Comparison of ENCODE assay signal across 8 cellular contexts in the genomic region with DNA sequence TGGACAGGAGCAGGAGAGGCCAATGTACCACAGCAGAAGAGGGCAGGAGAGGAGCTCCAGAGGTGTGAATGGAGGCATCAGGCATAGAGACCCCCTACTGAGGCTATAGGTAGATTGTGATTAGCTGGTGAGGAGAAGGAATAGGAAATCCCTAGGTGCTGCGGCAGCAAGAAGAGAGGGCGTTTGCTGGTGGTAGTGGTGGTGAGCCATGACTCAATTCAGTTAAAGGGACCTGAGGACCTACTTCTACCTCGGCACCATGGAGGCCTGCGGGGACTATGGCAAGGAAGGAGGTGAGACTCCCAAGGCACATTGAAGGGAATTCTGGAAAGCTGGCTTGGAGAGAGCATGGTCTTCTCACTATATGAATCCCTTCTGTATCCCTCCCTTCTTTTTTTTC. TPM values are rescaled to one million over a fixed set of nuclear protein-coding genes. Genes with fewer than 3 reads are reported as not detected.
DNase-seq lines count a peak whose midpoint lies in the region; ATAC-seq and TF ChIP-seq lines count a peak whose summit lies in the region.
"Not testable (repeated sequence)": the region's sequence is repeated elsewhere in the genome, so short reads cannot be mapped to it uniquely, and the experiment has no call there.

No MANE protein-coding gene starts in this region.

- not testable (repeated sequence) for H3K4me3 ChIP-seq in HUES48 (ENCODE audit: low read depth, low read length); gastroesophageal sphincter; mesenchymal stem cell (ENCODE audit: insufficient read depth in 1 of 2, low read depth in 1 of 2, low read length in 2 of 2); skeletal muscle satellite cell (ENCODE audit: low read length); urinary bladder (ENCODE audit: low read depth, low read length)

- H3K27ac ChIP-seq in HUES48 (ENCODE audit: low read depth, low read length) = peak overlapping the region; percentile 47
- H3K27ac ChIP-seq in gastroesophageal sphincter = peak overlapping the region in 3 of 4 donors; percentile 60 to 79 (median 71)
- H3K27ac ChIP-seq in mesenchymal stem cell (ENCODE audit: low read length, poor library complexity, severe bottlenecking) = peak overlapping the region; percentile 84
- H3K27ac ChIP-seq in urinary bladder (ENCODE audit: low read depth) = peak overlapping the region; percentile 0

- H2AFZ ChIP-seq in mesenchymal stem cell (ENCODE audit: low read depth, low read length) = not testable (repeated sequence)

- peak overlapping the region; percentile 36 for H2AK5ac ChIP-seq in mesenchymal stem cell (ENCODE audit: low read length, severe bottlenecking)

- H3K23ac ChIP-seq in mesenchymal stem cell (ENCODE audit: low read length in 2 of 2) = not testable (repeated sequence)

- not testable (repeated sequence) for H2BK120ac ChIP-seq in mesenchymal stem cell (ENCODE audit: low read depth, low read length)

- TF ChIP-seq CTCF in CD14-positive monocyte (IDR thresholded peaks at IDR 0.05); chondrocyte (IDR thresholded peaks at IDR 0.05); gastroesophageal sphincter (IDR thresholded peaks at IDR 0.05): not testable (repeated sequence)

- CTCF ChIA-PET in activated CD4-positive, alpha-beta memory T cell treated with anti-CD3 and anti-CD28 coated beads for 36 hours (lab: Charles Lee) = not testable (repeated sequence)

- ATAC-seq in gastroesophageal sphincter = not testable (repeated sequence)

- H2BK5ac ChIP-seq in mesenchymal stem cell (ENCODE audit: low read depth, low read length, poor library complexity, severe bottlenecking) = not testable (repeated sequence)

- H3K4me1 Mint-ChIP-seq in CD14-positive monocyte = peaks cover 20% of the 10 kb centered on the region
- H3K4me1 Mint-ChIP-seq in activated CD4-positive, alpha-beta memory T cell treated with anti-CD3 and anti-CD28 coated beads for 36 hours (ENCODE audit: low read depth) = peaks cover 28% of the 10 kb centered on the region
- peaks cover 32% of the 10 kb centered on the region for H3K4me1 Mint-ChIP-seq in chondrocyte (ENCODE audit: low read depth)

- H3K4ac ChIP-seq in mesenchymal stem cell (ENCODE audit: low read depth in 1 of 2, low read length in 2 of 2) = not testable (repeated sequence)

- H3K9me3 ChIP-seq in HUES48 (ENCODE audit: control insufficient read depth, insufficient read depth, low read length); gastroesophageal sphincter; mesenchymal stem cell (ENCODE audit: control insufficient read depth, low read length); skeletal muscle satellite cell (replicated peaks; ENCODE audit: low read length): not testable (repeated sequence)

- not testable (repeated sequence) for H3K27me3 Mint-ChIP-seq in CD14-positive monocyte (ENCODE audit: low read depth in 3 of 3); activated CD4-positive, alpha-beta memory T cell treated with anti-CD3 and anti-CD28 coated beads for 36 hours; chondrocyte (ENCODE audit: low read depth)

- not testable (repeated sequence) for H2BK15ac ChIP-seq in mesenchymal stem cell (ENCODE audit: low read depth, poor library complexity, severe bottlenecking)

- H3K9me3 Mint-ChIP-seq in CD14-positive monocyte; activated CD4-positive, alpha-beta memory T cell treated with anti-CD3 and anti-CD28 coated beads for 36 hours; chondrocyte (ENCODE audit: low read depth): not testable (repeated sequence)

- not testable (repeated sequence) for H3K4me1 ChIP-seq in HUES48 (ENCODE audit: control insufficient read depth, insufficient read depth, low read length); mesenchymal stem cell (ENCODE audit: control insufficient read depth, insufficient read depth, low read depth, low read length); urinary bladder (ENCODE audit: insufficient read depth)
- peaks cover 0 to 17% (median 6%) of the 10 kb centered on the region in 3 donors for H3K4me1 ChIP-seq in gastroesophageal sphincter
- peaks cover 15% of the 10 kb centered on the region for H3K4me1 ChIP-seq in skeletal muscle satellite cell (ENCODE audit: control insufficient read depth, insufficient read depth, low read length)

- H3K27ac Mint-ChIP-seq in CD14-positive monocyte (peak overlapping the region in 5 of 7 donors; percentile 2 to 78 (median 29)), chondrocyte (ENCODE audit: unreplicated experiment) (peak overlapping the region; percentile 97)
- peak overlapping the region; percentile 33 for H3K27ac Mint-ChIP-seq in activated CD4-positive, alpha-beta memory T cell treated with anti-CD3 and anti-CD28 coated beads for 36 hours

- not testable (repeated sequence) for H3K27me3 ChIP-seq in HUES48 (ENCODE audit: control insufficient read depth, insufficient read depth, low read length); gastroesophageal sphincter; mesenchymal stem cell (ENCODE audit: control insufficient read depth in 1 of 2, insufficient read depth in 1 of 2, low read length in 2 of 2); skeletal muscle satellite cell (ENCODE audit: control insufficient read depth, insufficient read depth, low read length)

- H3K14ac ChIP-seq in mesenchymal stem cell (ENCODE audit: low read length in 2 of 2) = not testable (repeated sequence)

- not testable (repeated sequence) for H4K91ac ChIP-seq in mesenchymal stem cell (ENCODE audit: low read length)

- not testable (repeated sequence) for H3K9ac ChIP-seq in HUES48 (ENCODE audit: low read depth, low read length)
- H3K9ac ChIP-seq in mesenchymal stem cell (ENCODE audit: low read length) (peak overlapping the region; percentile 66), skeletal muscle satellite cell (ENCODE audit: low read depth, low read length) (peak overlapping the region; percentile 32)

- intact Hi-C loops in CD14-positive monocyte (cut with micrococcal nuclease); activated CD4-positive, alpha-beta memory T cell treated with anti-CD3 and anti-CD28 coated beads for 36 hours (cut with micrococcal nuclease): not testable (repeated sequence)

- TF ChIP-seq EP300 in gastroesophageal sphincter (IDR thresholded peaks at IDR 0.05) = not testable (repeated sequence)

- H3K36me3 Mint-ChIP-seq in CD14-positive monocyte = peaks cover 18 to 33% of the 10 kb centered on the region in 2 donors
- not testable (repeated sequence) for H3K36me3 Mint-ChIP-seq in activated CD4-positive, alpha-beta memory T cell treated with anti-CD3 and anti-CD28 coated beads for 36 hours; chondrocyte (ENCODE audit: low read depth)

- H2BK12ac ChIP-seq in mesenchymal stem cell (ENCODE audit: low read length in 2 of 2) = peak overlapping the region; percentile 29 to 93

- WGBS in gastroesophageal sphincter (ENCODE audit: low coverage in 1 of 2), 2 donors = 59 to 86% methylated on average over 3 to 4 of the region's 4 CpGs
- WGBS in mesenchymal stem cell = 56% methylated on average over 2 of the region's 4 CpGs
- 67% methylated on average over 4 of the region's 4 CpGs for WGBS in urinary bladder

- H3K4me3 Mint-ChIP-seq in CD14-positive monocyte; activated CD4-positive, alpha-beta memory T cell treated with anti-CD3 and anti-CD28 coated beads for 36 hours; chondrocyte (ENCODE audit: unreplicated experiment): not testable (repeated sequence)

- not testable (repeated sequence) for H3K36me3 ChIP-seq in HUES48 (ENCODE audit: control insufficient read depth, insufficient read depth, low read length); gastroesophageal sphincter; mesenchymal stem cell (ENCODE audit: control insufficient read depth in 1 of 2, insufficient read depth in 2 of 2, low read depth in 1 of 2, low read length in 2 of 2); urinary bladder (ENCODE audit: insufficient read depth)
- peaks cover 11% of the 10 kb centered on the region for H3K36me3 ChIP-seq in skeletal muscle satellite cell (ENCODE audit: insufficient read depth, low read length)

- peak overlapping the region in 1 of 2 experiments; percentile 43 for H3K18ac ChIP-seq in mesenchymal stem cell (ENCODE audit: low read depth in 1 of 2, low read length in 2 of 2)

- TF ChIP-seq POLR2A in gastroesophageal sphincter (IDR thresholded peaks at IDR 0.05) = not testable (repeated sequence)

- H4K8ac ChIP-seq in mesenchymal stem cell (ENCODE audit: low read length) = not testable (repeated sequence)

- POLR2A ChIA-PET in activated CD4-positive, alpha-beta memory T cell treated with anti-CD3 and anti-CD28 coated beads for 36 hours (lab: Charles Lee) = not testable (repeated sequence)

- DNase-seq in CD14-positive monocyte (ENCODE audit: low spot score); activated CD4-positive, alpha-beta memory T cell treated with anti-CD3 and anti-CD28 coated beads for 36 hours; chondrocyte (ENCODE audit: low spot score): not testable (repeated sequence)
- DNase-seq in mesenchymal stem cell = peak; percentile 36

- not testable (repeated sequence) for H3K79me1 ChIP-seq in mesenchymal stem cell (replicated peaks; ENCODE audit: low read length, poor library complexity, severe bottlenecking)

- H3K4me2 ChIP-seq in mesenchymal stem cell (ENCODE audit: low read length, poor library complexity, severe bottlenecking); skeletal muscle satellite cell (ENCODE audit: low read length): not testable (repeated sequence)

RNA-seq across cellular contexts. Expression of gene RANBP2, which starts 57.8 kb away (rescaled TPM):
- polyA plus RNA-seq in CD14-positive monocyte (1 to 10 TPM; 7.0 to 7.3 TPM), urinary bladder (19.2 TPM)
- total RNA-seq in activated CD4-positive, alpha-beta memory T cell treated with anti-CD3 and anti-CD28 coated beads for 36 hours = 10 to 100 TPM; 72.0 to 75.5 TPM
- total RNA-seq in chondrocyte (48.8 to 67.6 TPM (median 52.7 TPM) in 3 replicates), gastroesophageal sphincter (100 to 1,000 TPM in 1 of 4 donors, 10 to 100 TPM in 3; 71.0 to 115 (median 83.0) TPM), urinary bladder (121 TPM)
- 15.3 TPM for polyA plus RNA-seq in mesenchymal stem cell (2013, experiment 1 of 2)
- polyA plus RNA-seq in mesenchymal stem cell (2013, experiment 2 of 2) = 14.8 TPM
- 60.3 and 79.3 TPM in 2 replicates for total RNA-seq in skeletal muscle satellite cell (2012; rRNA removed)

Comparison
In these comparisons a context has a peak if more than half of its experiments do, and no peak if none do; other contexts are left out.
1. H3K27ac Mint-ChIP-seq: peak in every context shown above with its lines; median percentile 97 in chondrocyte; 33 in activated CD4-positive, alpha-beta memory T cell treated with anti-CD3 and anti-CD28 coated beads for 36 hours; 29 in CD14-positive monocyte.
2. H3K27ac ChIP-seq: peak in every context shown above with its lines; median percentile 84 in mesenchymal stem cell; 71 in gastroesophageal sphincter; 47 in HUES48; 0 in urinary bladder.